ENCODE assay signal across 10 cellular contexts in the genomic region with DNA sequence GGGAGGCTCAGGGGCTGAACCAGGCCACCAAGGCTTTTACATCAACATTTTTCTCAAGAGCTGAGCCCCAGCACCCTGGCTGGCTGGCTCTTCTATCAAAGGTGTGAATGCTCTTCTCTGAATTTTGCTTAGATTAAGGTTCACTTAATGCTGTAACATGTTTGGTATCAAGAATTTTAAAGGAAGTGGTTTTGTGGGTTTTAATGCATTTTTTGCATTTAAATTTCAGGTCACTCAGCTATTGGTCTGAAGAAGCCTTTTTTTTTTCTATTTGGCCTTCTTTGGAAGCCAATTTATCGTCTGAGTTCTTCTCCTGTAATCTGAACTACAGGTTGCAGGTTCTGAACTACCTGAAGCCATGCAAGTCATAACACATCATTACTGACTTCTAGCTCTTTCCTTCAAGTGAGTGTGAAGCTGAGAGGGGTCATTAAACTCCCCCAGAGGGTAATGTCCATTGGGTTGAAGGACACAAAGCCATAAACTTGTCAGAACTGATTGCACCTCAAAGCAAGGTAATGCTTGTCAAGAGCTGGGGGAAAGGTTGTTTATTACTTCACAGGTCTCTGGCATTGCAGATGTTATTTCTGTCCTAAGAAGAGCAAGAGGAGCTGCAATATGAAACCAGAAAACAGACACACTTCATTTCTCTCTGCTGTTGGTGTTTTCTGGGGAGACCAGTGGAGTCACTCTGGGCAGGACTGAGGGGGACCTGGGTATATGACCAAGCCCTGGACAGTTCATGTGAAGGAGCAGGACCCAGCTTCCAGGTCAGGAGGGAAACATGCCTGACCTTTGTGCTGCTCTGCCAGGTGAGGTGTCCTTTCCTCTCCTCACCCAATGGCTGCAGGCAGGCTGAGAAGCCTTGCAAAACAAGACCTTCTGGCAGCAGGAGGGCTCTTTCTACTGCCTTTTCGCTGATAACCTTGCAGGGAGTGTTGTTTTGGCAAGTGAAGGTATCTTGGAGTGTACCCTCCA. TPM values are rescaled to one million over a fixed set of nuclear protein-coding genes. Genes with fewer than 3 reads are reported as not detected.
DNase-seq lines count a peak whose midpoint lies in the region; ATAC-seq and TF ChIP-seq lines count a peak whose summit lies in the region.
"Had no signal": no experiment of that assay in that cellular context is flagged by ENCODE, and none has a peak within 500 bp of the region (broad histone marks: within the 10 kb centered on the region; RNA-seq: fewer than 3 reads in every experiment).

No MANE protein-coding gene starts in this region.

- no peak overlapping the region for H3K9ac ChIP-seq in MM.1S (ENCODE audit: low read length)

- H3K4me2 ChIP-seq in MM.1S (ENCODE audit: low read depth, low read length), result no peak overlapping the region

- H3K27me3 ChIP-seq in MM.1S (replicated peaks; ENCODE audit: insufficient read depth, low read length), result no peaks in the 10 kb centered on the region
- H3K27me3 ChIP-seq in effector memory CD4-positive, alpha-beta T cell (replicated peaks; ENCODE audit: control insufficient read depth, insufficient read depth, low read length, poor library complexity, severe bottlenecking), result no peaks in the 10 kb centered on the region

- no peak for ATAC-seq in GM18505 (IDR thresholded peaks at IDR 0.05; ENCODE audit: unreplicated experiment)
- ATAC-seq: esophagus mucosa had no signal

- no peak for TF ChIP-seq POLR2A in GM18505 (IDR thresholded peaks at IDR 0.05; ENCODE audit: borderline replicate concordance, extremely low read depth, insufficient read depth, insufficient read length)

- no peaks in the 10 kb centered on the region for H3F3A ChIP-seq in MM.1S (ENCODE audit: insufficient read depth, low read length)

- H4K20me1 ChIP-seq in MM.1S (ENCODE audit: insufficient read depth, low read length), result no peaks in the 10 kb centered on the region

- peak; percentile 14 for DNase-seq in stimulated activated CD4-positive, alpha-beta T cell treated with anti-CD3 and anti-CD28 coated beads, Interleukin-15, amount 100 ng/mL, for 24 hours
- DNase-seq in stimulated activated CD4-positive, alpha-beta T cell treated with anti-CD3 and anti-CD28 coated beads, Interleukin-4, amount 100 ng/mL, for 1 hour, result no peak
- peak; percentile 19 for DNase-seq in MM.1S
- DNase-seq in effector memory CD4-positive, alpha-beta T cell, result no peak
- DNase-seq in HT-29 (ENCODE audit: low spot score), result no peak
- no peak for DNase-seq in NCI-H2227 (lab: John Stamatoyannopoulos, UW; ENCODE audit: unreplicated experiment)
- DNase-seq in NCI-H2171 treated with DMSO at 0.1 percent for 48 hours (lab: John Stamatoyannopoulos, UW), result no peak
- DNase-seq: COR-L47 had no signal

- H3K4me3 ChIP-seq in MM.1S (ENCODE audit: low read length), result no peak overlapping the region
- H3K4me3 ChIP-seq in effector memory CD4-positive, alpha-beta T cell (ENCODE audit: insufficient read depth, low read depth, low read length, poor library complexity, severe bottlenecking), result no peak overlapping the region

- no peaks in the 10 kb centered on the region for H3K36me3 ChIP-seq in MM.1S (replicated peaks; ENCODE audit: insufficient read depth, low read length)
- no peaks in the 10 kb centered on the region for H3K36me3 ChIP-seq in effector memory CD4-positive, alpha-beta T cell (ENCODE audit: control insufficient read depth, insufficient read depth, low read length)

- H3K9me2 ChIP-seq in MM.1S (replicated peaks; ENCODE audit: insufficient read depth, low read length), result no peaks in the 10 kb centered on the region

- H3K4me1 ChIP-seq in MM.1S (ENCODE audit: low read length), result peaks cover 15% of the 10 kb centered on the region
- peaks cover 27% of the 10 kb centered on the region for H3K4me1 ChIP-seq in effector memory CD4-positive, alpha-beta T cell (ENCODE audit: control insufficient read depth, insufficient read depth, low read length, poor library complexity, severe bottlenecking)

- no peak overlapping the region for H3K27ac ChIP-seq in MM.1S (ENCODE audit: low read length)
- H3K27ac ChIP-seq in effector memory CD4-positive, alpha-beta T cell (ENCODE audit: insufficient read depth, low read length, poor library complexity, severe bottlenecking), result peak overlapping the region; percentile 40

- no peak for TF ChIP-seq CTCF in MM.1S (IDR thresholded peaks at IDR 0.05; ENCODE audit: low read length)

- no peak overlapping the region for H2AFZ ChIP-seq in MM.1S (ENCODE audit: low read length)

- no peaks in the 10 kb centered on the region for H3K9me3 ChIP-seq in MM.1S (replicated peaks; ENCODE audit: insufficient read depth, low read length)
- no peaks in the 10 kb centered on the region for H3K9me3 ChIP-seq in effector memory CD4-positive, alpha-beta T cell (ENCODE audit: control insufficient read depth, low read length)

- H3K79me2 ChIP-seq in MM.1S (ENCODE audit: low read length), result no peaks in the 10 kb centered on the region

RNA-seq across cellular contexts. Expression of a gene that starts 26.1 kb away (rescaled TPM):
- 35.4 and 36.4 TPM in 2 replicates for total RNA-seq in HT-29 (2014; rRNA removed; shearing (Covaris generic))

Comparison
In these comparisons a context has a peak if more than half of its experiments do, and no peak if none do; other contexts are left out.
1. DNase-seq: peak in stimulated activated CD4-positive, alpha-beta T cell treated with anti-CD3 and anti-CD28 coated beads, Interleukin-15, amount 100 ng/mL, for 24 hours (single experiment) and MM.1S (single experiment); none in stimulated activated CD4-positive, alpha-beta T cell treated with anti-CD3 and anti-CD28 coated beads, Interleukin-4, amount 100 ng/mL, for 1 hour (single experiment), effector memory CD4-positive, alpha-beta T cell (0 of 3), HT-29 (single experiment), NCI-H2227 (single experiment) and NCI-H2171 treated with DMSO at 0.1 percent for 48 hours (single experiment).